ENCODE assay signal across 8 cellular contexts in the genomic region with DNA sequence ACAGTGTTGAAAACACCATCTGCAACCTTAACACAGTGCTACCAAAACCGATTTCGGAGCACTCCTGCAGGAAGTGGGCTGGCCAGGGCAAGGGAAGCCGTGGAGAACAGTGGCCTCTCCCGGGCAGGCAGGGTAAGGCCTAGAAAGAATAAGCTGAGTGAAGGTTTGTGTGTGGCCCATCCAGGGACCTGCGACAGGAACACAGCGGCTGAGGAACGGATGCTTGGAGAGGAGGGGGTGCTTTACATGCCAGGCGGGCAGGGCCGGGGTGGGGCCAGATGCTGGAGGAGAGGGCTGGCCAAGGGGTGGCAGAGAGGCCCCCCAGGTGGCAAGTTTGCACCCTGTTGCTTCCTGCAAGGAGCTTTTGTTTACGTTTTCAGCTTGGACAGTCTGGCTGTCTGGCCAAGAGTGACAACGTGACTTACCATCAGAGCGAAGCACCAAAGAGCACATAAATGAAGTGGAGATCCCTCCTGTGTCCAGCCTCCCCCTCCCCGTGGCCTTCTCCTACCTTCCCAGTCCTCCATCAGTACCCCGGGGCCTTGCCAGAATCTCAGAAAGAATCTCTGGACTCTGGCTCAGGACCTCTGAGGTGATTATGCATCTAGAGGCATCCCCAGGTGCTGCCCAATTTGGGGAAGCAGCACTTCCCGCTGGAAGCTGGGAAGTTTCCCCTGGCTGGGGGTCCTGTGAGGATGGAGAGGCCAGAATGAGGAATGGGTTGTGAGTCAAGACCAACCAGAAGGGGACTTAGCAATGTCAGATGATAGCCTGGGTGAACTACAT.
DNase-seq lines count a peak whose midpoint lies in the region; ATAC-seq and TF ChIP-seq lines count a peak whose summit lies in the region.

No MANE protein-coding gene starts in this region.

- no peaks in the 10 kb centered on the region; the same call in 1 of the 2 replicates for H4K20me1 ChIP-seq in SK-N-SH (ENCODE audit: insufficient read depth)

- peaks cover 68% of the 10 kb centered on the region for H3K79me2 ChIP-seq in SK-N-SH (ENCODE audit: insufficient read depth)

- H3K4me1 Mint-ChIP-seq in activated naive CD8-positive, alpha-beta T cell (ENCODE audit: low read depth): peaks cover 56% of the 10 kb centered on the region

- TF ChIP-seq POLR2A in uterus (IDR thresholded peaks at IDR 0.05): no peak

- H3K4me1 ChIP-seq in SK-N-SH (ENCODE audit: control insufficient read depth in 1 of 2, insufficient read depth in 2 of 2, low read depth in 1 of 2, low read length in 1 of 2): peaks cover 28 to 47% of the 10 kb centered on the region in 2 experiments
- peaks cover 9 to 18% of the 10 kb centered on the region in 2 donors for H3K4me1 ChIP-seq in uterus

- peak overlapping the region; percentile 90 for H3K4me2 ChIP-seq in SK-N-SH

- no peaks in the 10 kb centered on the region for H3K36me3 ChIP-seq in SK-N-SH (replicated peaks in 1 of 2; ENCODE audit: control insufficient read depth in 1 of 2, insufficient read depth in 2 of 2, low read length in 1 of 2)
- H3K36me3 ChIP-seq in uterus: no peaks in the 10 kb centered on the region

- H3K9me3 ChIP-seq in SK-N-SH: no peaks in the 10 kb centered on the region
- no peaks in the 10 kb centered on the region for H3K9me3 ChIP-seq in uterus

- DNase-seq in DMS 273 (lab: John Stamatoyannopoulos, UW; ENCODE audit: unreplicated experiment): peak; percentile 85
- no peak for DNase-seq in LNCaP clone FGC (ENCODE audit: low read depth)
- peak; percentile 69 for DNase-seq in SK-N-SH
- DNase-seq in cardiac septum (ENCODE audit: low spot score): peak; percentile 92
- DNase-seq in pons (ENCODE audit: low spot score): peak; percentile 90
- DNase-seq in uterus: peak; percentile 70 to 78

- H3K27ac Mint-ChIP-seq in activated naive CD8-positive, alpha-beta T cell: peak overlapping the region; percentile 91

- H3K4me3 Mint-ChIP-seq in activated naive CD8-positive, alpha-beta T cell: peak overlapping the region; percentile 95

- no peaks in the 10 kb centered on the region for H3K36me3 Mint-ChIP-seq in activated naive CD8-positive, alpha-beta T cell

- peak; percentile 41 for ATAC-seq in GM21737 (IDR thresholded peaks at IDR 0.05; ENCODE audit: unreplicated experiment)

- peak overlapping the region; percentile 66; the same call in 1 of the 2 replicates for H3K4me3 ChIP-seq in LNCaP clone FGC (ENCODE audit: low read depth, low read length)
- H3K4me3 ChIP-seq in SK-N-SH (ENCODE audit: low read depth in 2 of 2, low read length in 1 of 2): peak overlapping the region; percentile 65 to 76; a peak in 3 of 4 replicates
- H3K4me3 ChIP-seq in uterus: peak overlapping the region; percentile 47 to 61

- H3K27me3 Mint-ChIP-seq in activated naive CD8-positive, alpha-beta T cell: no peaks in the 10 kb centered on the region

- peak overlapping the region; percentile 68 to 83; a peak in 3 of 4 replicates for H3K27ac ChIP-seq in SK-N-SH (ENCODE audit: low read depth in 2 of 2, low read length in 1 of 2)
- H3K27ac ChIP-seq in uterus: peak overlapping the region; percentile 90 to 98

- TF ChIP-seq EP300 in SK-N-SH (IDR thresholded peaks at IDR 0.05; ENCODE audit: borderline replicate concordance in 1 of 2, low read depth in 1 of 2, low read length in 1 of 2): no peak

- peak overlapping the region; percentile 75; the same call in 1 of the 2 replicates for H3K9ac ChIP-seq in SK-N-SH

- no peaks in the 10 kb centered on the region for H3K9me3 Mint-ChIP-seq in activated naive CD8-positive, alpha-beta T cell (ENCODE audit: low read depth)

- POLR2A ChIA-PET in SK-N-SH (lab: Yijun Ruan, JAX): interaction anchor here (0.8 kb wide), 1 partner anchor 332 kb away, joined by 3 read pairs; no protein-coding TSS in a partner anchor

- 45% methylated on average over 14 of the region's 15 CpGs for WGBS in SK-N-SH (ENCODE audit: low lambda C conversion rate)

- H3F3A ChIP-seq in SK-N-SH (replicated peaks; ENCODE audit: insufficient read depth): peaks cover 18% of the 10 kb centered on the region

- TF ChIP-seq RAD21 in SK-N-SH (IDR thresholded peaks at IDR 0.05; ENCODE audit: low read length): peak; percentile 93

- CTCF ChIA-PET in SK-N-SH (lab: Yijun Ruan, JAX): interaction anchor here (0.5 to 1.4 kb wide), 25 partner anchors 8 to 337 kb away, joined by 3 to 6 read pairs (median 4); no protein-coding TSS in a partner anchor

- intact Hi-C loops in cardiac septum (cut with DNase I) (no loop called here), uterus (cut with DNase I; ENCODE audit: low total_unique reads) (no loop called here)

- TF ChIP-seq CTCF in LNCaP clone FGC (IDR thresholded peaks at IDR 0.05; ENCODE audit: control insufficient read depth, extremely low read depth, insufficient read depth) (peak; percentile 90), SK-N-SH (IDR thresholded peaks at IDR 0.05) (peak; percentile 69), uterus (IDR thresholded peaks at IDR 0.05) (peak; percentile 66 to 84 (median 82))

- H3K27me3 ChIP-seq in SK-N-SH (ENCODE audit: insufficient read depth) (no peaks in the 10 kb centered on the region), uterus (no peaks in the 10 kb centered on the region)

- H3K9me2 ChIP-seq in SK-N-SH: no peaks in the 10 kb centered on the region

- H2AFZ ChIP-seq in SK-N-SH (ENCODE audit: low read depth): no peak overlapping the region

TF ChIP-seq in SK-N-SH, 30 proteins besides CTCF, POLR2A, EP300 and RAD21:
- TF ChIP-seq FOXM1 (IDR thresholded peaks at IDR 0.05; ENCODE audit: low read depth): no peak
- TF ChIP-seq, protein P1, sequence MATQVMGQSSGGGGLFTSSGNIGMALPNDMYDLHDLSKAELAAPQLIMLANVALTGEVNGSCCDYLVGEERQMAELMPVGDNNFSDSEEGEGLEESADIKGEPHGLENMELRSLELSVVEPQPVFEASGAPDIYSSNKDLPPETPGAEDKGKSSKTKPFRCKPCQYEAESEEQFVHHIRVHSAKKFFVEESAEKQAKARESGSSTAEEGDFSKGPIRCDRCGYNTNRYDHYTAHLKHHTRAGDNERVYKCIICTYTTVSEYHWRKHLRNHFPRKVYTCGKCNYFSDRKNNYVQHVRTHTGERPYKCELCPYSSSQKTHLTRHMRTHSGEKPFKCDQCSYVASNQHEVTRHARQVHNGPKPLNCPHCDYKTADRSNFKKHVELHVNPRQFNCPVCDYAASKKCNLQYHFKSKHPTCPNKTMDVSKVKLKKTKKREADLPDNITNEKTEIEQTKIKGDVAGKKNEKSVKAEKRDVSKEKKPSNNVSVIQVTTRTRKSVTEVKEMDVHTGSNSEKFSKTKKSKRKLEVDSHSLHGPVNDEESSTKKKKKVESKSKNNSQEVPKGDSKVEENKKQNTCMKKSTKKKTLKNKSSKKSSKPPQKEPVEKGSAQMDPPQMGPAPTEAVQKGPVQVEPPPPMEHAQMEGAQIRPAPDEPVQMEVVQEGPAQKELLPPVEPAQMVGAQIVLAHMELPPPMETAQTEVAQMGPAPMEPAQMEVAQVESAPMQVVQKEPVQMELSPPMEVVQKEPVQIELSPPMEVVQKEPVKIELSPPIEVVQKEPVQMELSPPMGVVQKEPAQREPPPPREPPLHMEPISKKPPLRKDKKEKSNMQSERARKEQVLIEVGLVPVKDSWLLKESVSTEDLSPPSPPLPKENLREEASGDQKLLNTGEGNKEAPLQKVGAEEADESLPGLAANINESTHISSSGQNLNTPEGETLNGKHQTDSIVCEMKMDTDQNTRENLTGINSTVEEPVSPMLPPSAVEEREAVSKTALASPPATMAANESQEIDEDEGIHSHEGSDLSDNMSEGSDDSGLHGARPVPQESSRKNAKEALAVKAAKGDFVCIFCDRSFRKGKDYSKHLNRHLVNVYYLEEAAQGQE (IDR thresholded peaks at IDR 0.05; ENCODE audit: low read depth, low read length): no peak
- TF ChIP-seq RCOR1 (IDR thresholded peaks at IDR 0.05; ENCODE audit: low read length): 0 out of 2 replicates have a peak, but pooled peaks have one; percentile 17
- TF ChIP-seq NRF1 (IDR thresholded peaks at IDR 0.05; ENCODE audit: low read depth, low read length): no peak
- TF ChIP-seq JUND (IDR thresholded peaks at IDR 0.05): no peak
- 0 out of 2 replicates have a peak, but pooled peaks have one; percentile 26 for TF ChIP-seq SIN3A (IDR thresholded peaks at IDR 0.05; ENCODE audit: borderline replicate concordance, low read depth, low read length)
- TF ChIP-seq, protein P2, sequence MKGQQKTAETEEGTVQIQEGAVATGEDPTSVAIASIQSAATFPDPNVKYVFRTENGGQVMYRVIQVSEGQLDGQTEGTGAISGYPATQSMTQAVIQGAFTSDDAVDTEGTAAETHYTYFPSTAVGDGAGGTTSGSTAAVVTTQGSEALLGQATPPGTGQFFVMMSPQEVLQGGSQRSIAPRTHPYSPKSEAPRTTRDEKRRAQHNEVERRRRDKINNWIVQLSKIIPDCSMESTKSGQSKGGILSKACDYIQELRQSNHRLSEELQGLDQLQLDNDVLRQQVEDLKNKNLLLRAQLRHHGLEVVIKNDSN (IDR thresholded peaks at IDR 0.05; ENCODE audit: borderline replicate concordance, low read depth): no peak
- no peak for TF ChIP-seq MEF2A (IDR thresholded peaks at IDR 0.05; ENCODE audit: borderline replicate concordance, low read depth)
- no peak for TF ChIP-seq GATA2 (CRISPR knock-in tag; IDR thresholded peaks at IDR 0.05)
- TF ChIP-seq CHD2 (IDR thresholded peaks at IDR 0.05; ENCODE audit: low read length, partially characterized antibody): no peak
- TF ChIP-seq RXRA (IDR thresholded peaks at IDR 0.05; ENCODE audit: borderline replicate concordance, low read depth): no peak
- TF ChIP-seq POLR2AphosphoS5 (IDR thresholded peaks at IDR 0.05; ENCODE audit: low read depth, low read length): no peak
- no peak for TF ChIP-seq YY1 (IDR thresholded peaks at IDR 0.05; ENCODE audit: low read depth)
- TF ChIP-seq FOSL2 (IDR thresholded peaks at IDR 0.05; ENCODE audit: borderline replicate concordance, low read depth): no peak
- 0 out of 2 replicates have a peak, but pooled peaks have one; percentile 12 for TF ChIP-seq MXI1 (IDR thresholded peaks at IDR 0.05; ENCODE audit: low read depth, low read length)
- peak; percentile 77 for TF ChIP-seq SMC3 (IDR thresholded peaks at IDR 0.05; ENCODE audit: low read depth, low read length)
- TF ChIP-seq NFIC (IDR thresholded peaks at IDR 0.05; ENCODE audit: borderline replicate concordance): no peak
